In the genomic region with DNA sequence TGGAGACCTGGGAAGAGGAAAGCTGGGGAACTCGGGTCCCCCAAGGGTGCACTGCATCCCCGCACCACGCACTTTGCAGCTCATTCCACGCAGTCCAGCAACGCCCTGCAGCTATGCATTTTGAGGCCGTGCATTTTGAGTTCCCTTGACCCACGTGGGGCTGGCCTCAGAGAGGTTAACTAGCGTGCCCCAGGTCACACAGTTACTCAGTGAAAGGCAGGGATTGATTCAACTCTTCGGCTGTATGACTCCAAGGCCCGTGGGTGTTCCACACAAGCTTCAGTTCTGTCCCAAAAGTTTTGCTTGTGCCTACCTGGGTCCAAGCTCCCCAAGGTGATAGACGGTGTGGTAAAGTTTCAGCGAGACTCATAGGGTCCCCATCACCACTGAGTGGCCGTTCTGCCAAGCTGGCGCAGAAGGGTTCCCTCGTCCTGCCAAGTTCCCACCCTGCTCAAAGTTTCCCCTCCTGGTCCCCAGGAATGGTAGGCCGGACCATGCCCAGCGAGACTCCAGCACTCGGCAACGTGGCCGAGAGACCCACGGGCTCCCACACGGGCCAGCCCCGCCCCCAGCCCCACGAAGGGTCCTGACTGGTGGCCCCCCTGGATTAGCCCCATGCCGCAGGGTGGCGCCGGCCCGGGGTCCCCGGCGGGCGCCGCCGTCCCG, we compare ENCODE assay signal across 9 cellular contexts. TPM values are rescaled to one million over a fixed set of nuclear protein-coding genes. Genes with fewer than 3 reads are reported as not detected.
DNase-seq lines count a peak whose midpoint lies in the region; ATAC-seq and TF ChIP-seq lines count a peak whose summit lies in the region.
"Had no signal": no experiment of that assay in that cellular context is flagged by ENCODE, and none has a peak within 500 bp of the region (broad histone marks: within the 10 kb centered on the region; RNA-seq: fewer than 3 reads in every experiment).

No MANE protein-coding gene starts in this region.

- CTCF ChIA-PET in CD8-positive, alpha-beta T cell (lab: Charles Lee), result interaction anchor here (1.4 kb wide), 1 partner anchor 87 kb away, joined by 4 read pairs; no protein-coding TSS in a partner anchor

- no peak for DNase-seq in CD8-positive, alpha-beta T cell
- DNase-seq in choroid plexus epithelial cell (ENCODE audit: low read depth) (no peak), naive B cell (no peak), HuH-7 (ENCODE audit: low spot score) (no peak), ecto neural progenitor cell (ENCODE audit: low spot score) (no peak), T1000 (lab: John Stamatoyannopoulos, UW) (no peak)

- POLR2A ChIA-PET in CD8-positive, alpha-beta T cell (lab: Charles Lee), result no interaction called here

- H3K27me3 ChIP-seq in CD8-positive, alpha-beta T cell (ENCODE audit: insufficient read depth, low read length), result no peaks in the 10 kb centered on the region

- H3K4me3 Mint-ChIP-seq in CD8-positive, alpha-beta T cell, result peak overlapping the region; percentile 77
- peak overlapping the region; percentile 54 to 83 (median 72) for H3K4me3 Mint-ChIP-seq in naive B cell

- no peaks in the 10 kb centered on the region for H3K9me3 ChIP-seq in CD8-positive, alpha-beta T cell (ENCODE audit: low read length)

- TF ChIP-seq EP300 in Ishikawa (IDR thresholded peaks at IDR 0.05; ENCODE audit: borderline replicate concordance), result peak; percentile 5; the same call in 1 of the 2 replicates

- no peaks in the 10 kb centered on the region for H3K9me3 Mint-ChIP-seq in CD8-positive, alpha-beta T cell
- no peaks in the 10 kb centered on the region for H3K9me3 Mint-ChIP-seq in naive B cell

- intact Hi-C loops in CD8-positive, alpha-beta T cell (cut with DNase I, micrococcal nuclease), result loop anchor here in 1 of 2 experiments (2.0 kb wide), 1 partner anchor 20 kb away; no protein-coding TSS in a partner anchor

- TF ChIP-seq RAD21 in Ishikawa (IDR thresholded peaks at IDR 0.05; ENCODE audit: low read depth), result no peak

- H3K36me3 ChIP-seq in CD8-positive, alpha-beta T cell (ENCODE audit: insufficient read depth, low read length), result no peaks in the 10 kb centered on the region

- H3K4me3 ChIP-seq in CD8-positive, alpha-beta T cell (ENCODE audit: low read depth, low read length), result no peak overlapping the region
- H3K4me3 ChIP-seq in choroid plexus epithelial cell (ENCODE audit: low read depth, low read length), result peak overlapping the region; percentile 63

- H3K4me1 Mint-ChIP-seq in CD8-positive, alpha-beta T cell (ENCODE audit: low read depth), result peaks cover 27% of the 10 kb centered on the region
- peaks cover 12 to 21% (median 18%) of the 10 kb centered on the region in 3 donors for H3K4me1 Mint-ChIP-seq in naive B cell

- no peak for ATAC-seq in CD8-positive, alpha-beta T cell
- ATAC-seq in naive B cell (ENCODE audit: low read depth in 2 of 2) (peak; percentile 2 to 22), GM21529 (IDR thresholded peaks at IDR 0.05; ENCODE audit: unreplicated experiment) (no peak)

- no peak overlapping the region for H3K27ac Mint-ChIP-seq in CD8-positive, alpha-beta T cell
- peak overlapping the region in 1 of 6 donors; percentile 52 for H3K27ac Mint-ChIP-seq in naive B cell

- H3K4me1 ChIP-seq in CD8-positive, alpha-beta T cell (ENCODE audit: insufficient read depth, low read length), result peaks cover 15% of the 10 kb centered on the region

- peaks cover 4% of the 10 kb centered on the region for H3K36me3 Mint-ChIP-seq in CD8-positive, alpha-beta T cell
- H3K36me3 Mint-ChIP-seq in naive B cell, result peaks cover 0 to 8% of the 10 kb centered on the region in 2 donors

- no peak for TF ChIP-seq CTCF in CD8-positive, alpha-beta T cell (IDR thresholded peaks at IDR 0.05)
- TF ChIP-seq CTCF in choroid plexus epithelial cell (conservative IDR thresholded peaks at IDR 0.05; ENCODE audit: low read depth, low read length), result no peak

- H3K27ac ChIP-seq in CD8-positive, alpha-beta T cell (ENCODE audit: low read depth, low read length), result no peak overlapping the region

- H3K27me3 Mint-ChIP-seq in CD8-positive, alpha-beta T cell (ENCODE audit: low read depth), result peaks cover 16% of the 10 kb centered on the region
- peaks cover 25 to 35% (median 35%) of the 10 kb centered on the region in 3 donors for H3K27me3 Mint-ChIP-seq in naive B cell

TF ChIP-seq in Ishikawa, 13 proteins besides CTCF, POLR2A, EP300 and RAD21:
- TF ChIP-seq REST (IDR thresholded peaks at IDR 0.05; ENCODE audit: low read depth) (no peak), TEAD4 (IDR thresholded peaks at IDR 0.05) (no peak), FOXM1 (IDR thresholded peaks at IDR 0.05; ENCODE audit: borderline replicate concordance, low read depth) (no peak), ZBTB7A (IDR thresholded peaks at IDR 0.05; ENCODE audit: low read depth) (no peak), CEBPB (IDR thresholded peaks at IDR 0.05) (no peak), TCF12 (IDR thresholded peaks at IDR 0.05; ENCODE audit: low read depth) (no peak), YY1 (IDR thresholded peaks at IDR 0.05; ENCODE audit: low read depth) (no peak), TAF1 (IDR thresholded peaks at IDR 0.05; ENCODE audit: low read depth) (no peak), NFIC (IDR thresholded peaks at IDR 0.05) (no peak), EGR1 (IDR thresholded peaks at IDR 0.05) (no peak), CREB1 (IDR thresholded peaks at IDR 0.05; ENCODE audit: low read depth) (no peak)
- TF ChIP-seq, protein P1, sequence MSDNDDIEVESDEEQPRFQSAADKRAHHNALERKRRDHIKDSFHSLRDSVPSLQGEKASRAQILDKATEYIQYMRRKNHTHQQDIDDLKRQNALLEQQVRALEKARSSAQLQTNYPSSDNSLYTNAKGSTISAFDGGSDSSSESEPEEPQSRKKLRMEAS (IDR thresholded peaks at IDR 0.05), result peak; percentile 66
- TF ChIP-seq, protein P2, sequence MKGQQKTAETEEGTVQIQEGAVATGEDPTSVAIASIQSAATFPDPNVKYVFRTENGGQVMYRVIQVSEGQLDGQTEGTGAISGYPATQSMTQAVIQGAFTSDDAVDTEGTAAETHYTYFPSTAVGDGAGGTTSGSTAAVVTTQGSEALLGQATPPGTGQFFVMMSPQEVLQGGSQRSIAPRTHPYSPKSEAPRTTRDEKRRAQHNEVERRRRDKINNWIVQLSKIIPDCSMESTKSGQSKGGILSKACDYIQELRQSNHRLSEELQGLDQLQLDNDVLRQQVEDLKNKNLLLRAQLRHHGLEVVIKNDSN (IDR thresholded peaks at IDR 0.05), result peak; percentile 34

RNA-seq across cellular contexts. Expression of gene HSPG2, which starts 0.6 kb away (rescaled TPM):
- total RNA-seq in CD8-positive, alpha-beta T cell, result 1 to 10 TPM; 3.6 to 5.1 TPM
- under 1 TPM in 1 of 6 donors, not detected in 5; 0.07 TPM for polyA plus RNA-seq in naive B cell (ENCODE audit: low read depth in 6 of 6)

RNA-seq across cellular contexts. Expression of gene CELA3B, which starts 40.3 kb away (rescaled TPM):
- total RNA-seq in CD8-positive, alpha-beta T cell, result not detected
- not detected for polyA plus RNA-seq in naive B cell (ENCODE audit: low read depth in 6 of 6)
- total RNA-seq: myocyte had no signal

Comparison
In these comparisons a context has a peak if more than half of its experiments do, and no peak if none do; other contexts are left out.
1. ATAC-seq: peak in naive B cell (2 of 2); none in CD8-positive, alpha-beta T cell (single experiment) and GM21529 (single experiment).